Comparison of ENCODE assay signal across 10 cellular contexts in the genomic region with DNA sequence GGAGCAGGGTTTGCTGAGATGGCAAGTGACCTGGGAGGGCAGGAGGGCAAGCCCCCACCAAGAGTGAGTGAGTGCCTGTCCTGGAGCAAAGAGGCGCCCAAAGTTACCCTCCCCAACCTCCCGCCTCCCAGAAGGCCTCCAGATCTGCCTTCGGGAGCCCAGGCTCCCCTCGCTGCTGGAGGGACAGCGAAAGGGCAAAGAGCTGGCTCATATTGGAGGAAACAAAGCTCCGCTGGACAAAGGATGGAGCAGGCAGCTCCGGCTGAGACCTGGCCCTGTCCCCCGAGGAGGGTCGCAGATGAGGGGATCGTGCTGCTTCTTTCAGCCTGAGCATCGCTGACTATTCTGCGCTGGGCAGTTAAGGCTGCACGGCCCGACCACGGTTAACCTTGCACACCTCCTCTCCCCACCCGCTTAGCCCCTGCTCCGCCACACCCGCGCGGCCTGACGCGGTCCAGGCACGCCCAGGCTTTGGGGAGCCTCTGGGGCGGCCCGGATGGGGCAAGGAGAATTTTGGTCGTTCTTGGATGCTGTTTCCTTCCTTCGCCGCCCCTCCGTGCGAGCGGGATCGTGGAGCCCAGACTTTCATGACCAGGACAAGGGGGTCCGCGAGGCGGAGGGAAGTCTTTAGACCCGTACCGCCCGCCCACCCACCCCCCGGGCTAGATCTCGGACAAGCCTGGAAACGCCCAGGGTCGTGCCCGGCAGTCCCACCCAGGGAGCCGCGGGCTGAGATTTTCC. TPM values are rescaled to one million over a fixed set of nuclear protein-coding genes. Genes with fewer than 3 reads are reported as not detected.
A peak's percentile ranks its signal among the peaks of the same experiment; 100 is the strongest.
DNase-seq lines count a peak whose midpoint lies in the region; ATAC-seq and TF ChIP-seq lines count a peak whose summit lies in the region.
"Had no signal": no experiment of that assay in that cellular context is flagged by ENCODE, and none has a peak within 500 bp of the region (broad histone marks: within the 10 kb centered on the region; RNA-seq: fewer than 3 reads in every experiment).

No MANE protein-coding gene starts in this region.

- H3K27ac ChIP-seq in AG04450 (ENCODE audit: low read depth, low read length) (no peak overlapping the region), SJSA1 (no peak overlapping the region), fibroblast of lung (ENCODE audit: insufficient read depth, low read length) (no peak overlapping the region), neural progenitor cell (no peak overlapping the region)
- H3K27ac ChIP-seq: HL-60 had no signal

- H3K4me3 ChIP-seq in AG04450 (ENCODE audit: low read depth, low read length), result peak overlapping the region; percentile 64
- H3K4me3 ChIP-seq in SJSA1, result peak overlapping the region; percentile 37
- H3K4me3 ChIP-seq in fibroblast of lung (replicated peaks in 1 of 4; ENCODE audit: control extremely low read depth in 1 of 4, insufficient read depth in 1 of 4, low read depth in 3 of 4, low read length in 4 of 4), result peak overlapping the region; percentile 54 to 72 (median 55)
- peak overlapping the region; percentile 83 for H3K4me3 ChIP-seq in neural progenitor cell

- POLR2A ChIA-PET in AG04450 (lab: Yijun Ruan, JAX), result interaction anchor here (1.0 kb wide), 1 partner anchor 136 kb away, joined by 3 read pairs; no protein-coding TSS in a partner anchor

- CTCF ChIA-PET in AG04450 (lab: Charles Lee), result interaction anchor here (1.4 kb wide), 1 partner anchor 25 kb away, joined by 4 read pairs; no protein-coding TSS in a partner anchor

- H3K4me1 ChIP-seq in SJSA1 (replicated peaks) (peaks cover 15% of the 10 kb centered on the region), fibroblast of lung (ENCODE audit: control insufficient read depth, extremely low read depth, insufficient read depth, low read length) (peaks cover 6% of the 10 kb centered on the region), neural progenitor cell (peaks cover 4% of the 10 kb centered on the region)

- no peak for ATAC-seq in HG02798 (IDR thresholded peaks at IDR 0.05; ENCODE audit: poor library complexity, unreplicated experiment)

- peaks cover 24% of the 10 kb centered on the region for H3K27me3 Mint-ChIP-seq in neural progenitor cell (ENCODE audit: insufficient read depth, low read depth)

- H3K27me3 ChIP-seq in AG04450 (ENCODE audit: control insufficient read depth, insufficient read depth, low read length) (no peaks in the 10 kb centered on the region), SJSA1 (replicated peaks) (no peaks in the 10 kb centered on the region), fibroblast of lung (ENCODE audit: control insufficient read depth, insufficient read depth, low read length) (no peaks in the 10 kb centered on the region), neural progenitor cell (peaks cover 77% of the 10 kb centered on the region)

- H3K9me3 ChIP-seq in AG04450 (ENCODE audit: control insufficient read depth, insufficient read depth, low read length), result no peaks in the 10 kb centered on the region; the same call in 1 of the 2 replicates
- no peaks in the 10 kb centered on the region for H3K9me3 ChIP-seq in SJSA1 (replicated peaks)
- no peaks in the 10 kb centered on the region for H3K9me3 ChIP-seq in fibroblast of lung (ENCODE audit: control insufficient read depth, insufficient read depth, low read depth, low read length)
- H3K9me3 ChIP-seq in neural progenitor cell (ENCODE audit: low read depth), result no peaks in the 10 kb centered on the region

- H3F3A ChIP-seq in neural progenitor cell (ENCODE audit: low read depth), result peaks cover 12% of the 10 kb centered on the region

- peaks cover 19% of the 10 kb centered on the region for H3K4me1 Mint-ChIP-seq in neural progenitor cell

- H2AFZ ChIP-seq in fibroblast of lung (ENCODE audit: low read length) (peak overlapping the region; percentile 18), neural progenitor cell (replicated peaks) (no peak overlapping the region)

- no peaks in the 10 kb centered on the region for H3K9me3 Mint-ChIP-seq in neural progenitor cell

- H4K20me1 ChIP-seq in fibroblast of lung (ENCODE audit: control insufficient read depth, extremely low read depth, insufficient read depth, low read length) (no peaks in the 10 kb centered on the region), neural progenitor cell (ENCODE audit: low read depth) (peaks cover 39% of the 10 kb centered on the region)

- H3K36me3 Mint-ChIP-seq in neural progenitor cell, result no peaks in the 10 kb centered on the region

- intact Hi-C loops in head of caudate nucleus (cut with DNase I), result no loop called here

- H3K27ac Mint-ChIP-seq in neural progenitor cell, result no peak overlapping the region

- H3K4me3 Mint-ChIP-seq in neural progenitor cell, result peak overlapping the region; percentile 83

- H3K36me3 ChIP-seq in SJSA1 (no peaks in the 10 kb centered on the region), fibroblast of lung (ENCODE audit: control insufficient read depth, insufficient read depth, low read length) (no peaks in the 10 kb centered on the region), neural progenitor cell (no peaks in the 10 kb centered on the region)

- H3K9ac ChIP-seq in fibroblast of lung (ENCODE audit: insufficient read depth, low read length), result peak overlapping the region; percentile 66
- peak overlapping the region; percentile 40 for H3K9ac ChIP-seq in neural progenitor cell

- H3K4me2 ChIP-seq in fibroblast of lung (ENCODE audit: extremely low read depth, insufficient read depth, low read length), result peak overlapping the region; percentile 69
- peak overlapping the region; percentile 80 for H3K4me2 ChIP-seq in neural progenitor cell

- DNase-seq in AG04450 (ENCODE audit: low read depth, low spot score), result no peak
- no peak for DNase-seq in SJSA1 (ENCODE audit: low read depth in 1 of 2, low spot score in 2 of 2)
- DNase-seq in fibroblast of lung (ENCODE audit: low read depth in 2 of 2), result no peak
- DNase-seq in neural progenitor cell (ENCODE audit: low spot score), result peak; percentile 78
- no peak for DNase-seq in head of caudate nucleus
- no peak for DNase-seq in CD1c-positive myeloid dendritic cell (ENCODE audit: extremely low spot score)
- no peak for DNase-seq in dermis blood vessel endothelial cell
- DNase-seq: RPMI8226 had no signal

- H3K79me2 ChIP-seq in fibroblast of lung (ENCODE audit: control insufficient read depth, insufficient read depth, low read length) (no peaks in the 10 kb centered on the region), neural progenitor cell (ENCODE audit: low read depth) (no peaks in the 10 kb centered on the region)

- no peak for TF ChIP-seq CTCF in AG04450 (IDR thresholded peaks at IDR 0.05; ENCODE audit: low read depth, low read length)
- no peak for TF ChIP-seq CTCF in fibroblast of lung (conservative IDR thresholded peaks at IDR 0.05 in 1 of 2, IDR thresholded peaks at IDR 0.05 in 1 of 2; ENCODE audit: low read depth in 1 of 2, low read length in 2 of 2)
- TF ChIP-seq CTCF in neural progenitor cell (IDR thresholded peaks at IDR 0.05), result no peak

RNA-seq across cellular contexts. Expression of gene PLCD1, which starts 0.7 kb away (rescaled TPM):
- polyA plus RNA-seq in AG04450 (2011; rRNA removed) (14.4 and 17.0 TPM in 2 replicates), fibroblast of lung (8.2 and 10.5 TPM in 2 replicates)
- 20.6 and 32.9 TPM in 2 replicates for polyA minus RNA-seq in AG04450 (2011; rRNA and poly(A)+ RNA removed)
- total RNA-seq in SJSA1 (2014; rRNA removed; shearing (Covaris generic)), result 2.9 and 4.8 TPM in 2 replicates
- total RNA-seq in fibroblast of lung (31.8 and 47.2 TPM in 2 replicates), neural progenitor cell (ENCODE audit: low replicate concordance) (38.6 and 42.4 TPM in 2 replicates), dermis blood vessel endothelial cell (19.7 and 20.4 TPM in 2 replicates)
- 14.8 and 23.5 TPM in 2 replicates for polyA plus RNA-seq in fibroblast of lung (2012)
- 56.2 and 91.4 TPM in 2 replicates for polyA minus RNA-seq in fibroblast of lung (ENCODE audit: low replicate concordance)

RNA-seq across cellular contexts. Expression of gene DLEC1, which starts 10.2 kb away (rescaled TPM):
- polyA plus RNA-seq in AG04450 (2011; rRNA removed) (0.04 and 0.06 TPM in 2 replicates), fibroblast of lung (0.02 and 0.05 TPM in 2 replicates)
- polyA minus RNA-seq in AG04450 (2011; rRNA and poly(A)+ RNA removed), result not detected in 2 replicates
- total RNA-seq in SJSA1 (2014; rRNA removed; shearing (Covaris generic)), result not detected in 2 replicates
- total RNA-seq in fibroblast of lung (under 0.01 TPM in 2 replicates), neural progenitor cell (ENCODE audit: low replicate concordance) (0.60 and 1.4 TPM in 2 replicates), dermis blood vessel endothelial cell (under 0.01 TPM in 1 of 2 replicates, not detected in the other)
- 0.03 TPM in 1 of 2 replicates, not detected in the other for polyA plus RNA-seq in fibroblast of lung (2012)
- polyA minus RNA-seq in fibroblast of lung (ENCODE audit: low replicate concordance), result not detected in 2 replicates

RNA-seq across cellular contexts. Expression of gene VILL, which starts 38.2 kb away (rescaled TPM):
- polyA plus RNA-seq in AG04450 (2011; rRNA removed), result 2.6 and 5.3 TPM in 2 replicates
- polyA minus RNA-seq in AG04450 (2011; rRNA and poly(A)+ RNA removed), result 5.9 and 10.7 TPM in 2 replicates
- total RNA-seq in SJSA1 (2014; rRNA removed; shearing (Covaris generic)), result 0.13 and 0.16 TPM in 2 replicates
- 6.7 and 9.4 TPM in 2 replicates for total RNA-seq in fibroblast of lung
- 1.9 and 2.0 TPM in 2 replicates for polyA plus RNA-seq in fibroblast of lung
- polyA plus RNA-seq in fibroblast of lung (2012), result 1.9 and 2.1 TPM in 2 replicates
- 3.0 and 36.9 TPM in 2 replicates for polyA minus RNA-seq in fibroblast of lung (ENCODE audit: low replicate concordance)
- 4.9 and 5.6 TPM in 2 replicates for total RNA-seq in neural progenitor cell (ENCODE audit: low replicate concordance)
- total RNA-seq in dermis blood vessel endothelial cell, result 8.0 and 8.7 TPM in 2 replicates
